In genomic region chr17:75005291-75005690, GRCh38 we compare ENCODE assay signal across 30 cellular contexts. TPM values are rescaled to one million over a fixed set of nuclear protein-coding genes. Genes with fewer than 3 reads are reported as not detected.
"Had no signal": no experiment of that assay in that cellular context is flagged by ENCODE, and none has a peak within 500 bp of the region (broad histone marks: within the 10 kb centered on the region; RNA-seq: fewer than 3 reads in every experiment).

No MANE protein-coding gene starts in this region.

- H3K4me3 ChIP-seq: ascending aorta had no signal

- H3K27me3 Mint-ChIP-seq: activated naive CD4-positive, alpha-beta T cell treated with anti-CD3 and anti-CD28 coated beads, Interleukin-2, amount 50 U/mL, for 24 hours; activated T-cell treated with anti-CD3 and anti-CD28 coated beads, Interleukin-2, amount 50 U/mL, for 24 hours had no signal

- H3K36me3 Mint-ChIP-seq: activated naive CD4-positive, alpha-beta T cell treated with anti-CD3 and anti-CD28 coated beads, Interleukin-2, amount 50 U/mL, for 24 hours; activated naive CD8-positive, alpha-beta T cell treated with anti-CD3 and anti-CD28 coated beads, Interleukin-2, amount 10 ng/mL, durations not matched to agents 7 days and 5 days had no signal

- H3K4me3 Mint-ChIP-seq: activated CD8-positive, alpha-beta T cell treated with anti-CD3 and anti-CD28 coated beads, Interleukin-2, amount 10 ng/mL, durations not matched to agents 7 days and 5 days; activated naive CD4-positive, alpha-beta T cell treated with anti-CD3 and anti-CD28 coated beads, Interleukin-2, amount 50 U/mL, for 24 hours; activated naive CD8-positive, alpha-beta T cell treated with anti-CD3 and anti-CD28 coated beads, Interleukin-2, amount 10 ng/mL, durations not matched to agents 7 days and 5 days; activated T-cell treated with anti-CD3 and anti-CD28 coated beads, Interleukin-2, amount 50 U/mL, for 24 hours had no signal

- H3K9me3 Mint-ChIP-seq: activated naive CD4-positive, alpha-beta T cell treated with anti-CD3 and anti-CD28 coated beads, Interleukin-2, amount 50 U/mL, for 24 hours; activated naive CD8-positive, alpha-beta T cell treated with anti-CD3 and anti-CD28 coated beads, Interleukin-2, amount 10 ng/mL, durations not matched to agents 7 days and 5 days; activated T-cell treated with anti-CD3 and anti-CD28 coated beads, Interleukin-2, amount 50 U/mL, for 24 hours; activated T-helper 2 cell treated with anti-CD3 and anti-CD28 coated beads, Interferon-gamma antibody, Interleukin-2, Interleukin-4, amounts not matched to agents 10 μg/mL and 5 μg/mL and 100 μg/mL, durations not matched to agents 14 hours and 24 hours and 36 hours had no signal

- H3K27me3 ChIP-seq: ascending aorta had no signal

- H3K27ac Mint-ChIP-seq: activated CD8-positive, alpha-beta T cell treated with anti-CD3 and anti-CD28 coated beads, Interleukin-2, amount 10 ng/mL, durations not matched to agents 7 days and 5 days; activated naive CD4-positive, alpha-beta T cell treated with anti-CD3 and anti-CD28 coated beads, Interleukin-2, amount 50 U/mL, for 24 hours; activated naive CD8-positive, alpha-beta T cell treated with anti-CD3 and anti-CD28 coated beads, Interleukin-2, amount 10 ng/mL, durations not matched to agents 7 days and 5 days; activated T-cell treated with anti-CD3 and anti-CD28 coated beads, Interleukin-2, amount 50 U/mL, for 24 hours; activated T-helper 2 cell treated with anti-CD3 and anti-CD28 coated beads, Interferon-gamma antibody, Interleukin-2, Interleukin-4, amounts not matched to agents 10 μg/mL and 5 μg/mL and 100 μg/mL, durations not matched to agents 14 hours and 24 hours and 36 hours had no signal

- H3K4me1 ChIP-seq: ascending aorta had no signal

- H3K27ac ChIP-seq: ascending aorta, WERI-Rb-1 had no signal

- H3K9me3 ChIP-seq: ascending aorta had no signal

- DNase-seq: activated CD4-positive, alpha-beta T cell treated with anti-CD3 and anti-CD28 coated beads for 1 hour; activated CD4-positive, alpha-beta T cell treated with anti-CD3 and anti-CD28 coated beads for 48 hours; activated CD4-positive, alpha-beta T cell treated with anti-CD3 and anti-CD28 coated beads, Interleukin-2, amount 50 U/mL, for 4 hours; activated CD4-positive, CD25-positive, alpha-beta regulatory T cell; activated CD8-positive, alpha-beta T cell treated with anti-CD3 and anti-CD28 coated beads, Interleukin-2, amount 10 ng/mL, durations not matched to agents 7 days and 5 days; activated gamma-delta T cell; activated naive CD4-positive, alpha-beta T cell treated with Interleukin-2 at 50 U/mL for 16 hours; activated naive CD8-positive, alpha-beta T cell treated with anti-CD3 and anti-CD28 coated beads, Interleukin-2, amount 10 ng/mL, durations not matched to agents 7 days and 5 days; activated T-cell treated with anti-CD3 and anti-CD28 coated beads, Interleukin-2, amount 50 U/mL, for 24 hours; amygdala; MM.1S; MV-4-11; NCI-H1092; NCI-H1436 treated with DMSO at 0.1 percent for 48 hours; NCI-H1694 treated with DMSO at 0.1 percent for 48 hours; NCI-H2029; NCI-H2171; NCI-H510A; NCI-H526; NCI-H748 treated with DMSO at 0.1 percent for 48 hours; Right ventricle myocardium superior; SW 1271; T-helper 1 cell; T-helper 2 cell; T-helper 9 cell; WERI-Rb-1 had no signal

- ATAC-seq: activated CD8-positive, alpha-beta T cell treated with anti-CD3 and anti-CD28 coated beads, Interleukin-2, amount 10 ng/mL, durations not matched to agents 7 days and 5 days had no signal

RNA-seq across cellular contexts. Expression of gene HID1, which starts 32.7 kb away (rescaled TPM):
- total RNA-seq: LHCN-M2 had no signal
